ENCODE assay signal across 17 cellular contexts in genomic region chr3:52089691-52090090, GRCh38. TPM values are rescaled to one million over a fixed set of nuclear protein-coding genes. Genes with fewer than 3 reads are reported as not detected.
DNase-seq lines count a peak whose midpoint lies in the region; ATAC-seq, FAIRE-seq and TF ChIP-seq lines count a peak whose summit lies in the region.
"Had no signal": no experiment of that assay in that cellular context is flagged by ENCODE, and none has a peak within 500 bp of the region (broad histone marks: within the 10 kb centered on the region; RNA-seq: fewer than 3 reads in every experiment).

No MANE protein-coding gene starts in this region.

- H3K4me1 ChIP-seq in SK-N-SH (ENCODE audit: control insufficient read depth in 1 of 2, insufficient read depth in 2 of 2, low read depth in 1 of 2, low read length in 1 of 2), result peaks cover 28 to 56% of the 10 kb centered on the region in 2 experiments
- peaks cover 68% of the 10 kb centered on the region for H3K4me1 ChIP-seq in osteoblast (ENCODE audit: insufficient read depth, low read length)
- peaks cover 0 to 12% of the 10 kb centered on the region in 2 donors for H3K4me1 ChIP-seq in uterus

- POLR2A ChIA-PET in SK-N-SH (lab: Yijun Ruan, JAX), result no interaction called here

- no peak for TF ChIP-seq EP300 in SK-N-SH (IDR thresholded peaks at IDR 0.05; ENCODE audit: borderline replicate concordance in 1 of 2, low read depth in 1 of 2, low read length in 1 of 2)

- no peaks in the 10 kb centered on the region for H3K9me2 ChIP-seq in SK-N-SH

- H3K4me3 ChIP-seq in SK-N-SH (ENCODE audit: low read depth in 2 of 2, low read length in 1 of 2) (no peak overlapping the region), osteoblast (ENCODE audit: insufficient read depth, low read length) (no peak overlapping the region), uterus (no peak overlapping the region)

- H3K9ac ChIP-seq in SK-N-SH, result peak overlapping the region; percentile 73; the same call in 1 of the 2 replicates

- H3K27ac ChIP-seq in SK-N-SH (ENCODE audit: low read depth in 2 of 2, low read length in 1 of 2) (peak overlapping the region; percentile 65 to 93; a peak in 3 of 4 replicates), osteoblast (ENCODE audit: low read depth, low read length) (peak overlapping the region; percentile 97), uterus (peak overlapping the region; percentile 75 to 86), caudate nucleus (ENCODE audit: low read depth, low read length) (no peak overlapping the region)
- H3K27ac ChIP-seq: 22Rv1, VCaP had no signal

- H3K4me2 ChIP-seq in SK-N-SH, result peak overlapping the region; percentile 46
- peak overlapping the region; percentile 41 for H3K4me2 ChIP-seq in osteoblast (ENCODE audit: insufficient read depth, low read length)

- DNase-seq in SK-N-SH, result no peak
- peak; percentile 13 for DNase-seq in Right ventricle myocardium superior
- DNase-seq in osteoblast (ENCODE audit: insufficient read length, low spot score, missing footprints), result no peak
- no peak for DNase-seq in uterus
- no peak for DNase-seq in GM19239 (ENCODE audit: insufficient read length, low spot score)
- no peak for DNase-seq in caudate nucleus (lab: John Stamatoyannopoulos, UW)
- no peak for DNase-seq in AG20443 (ENCODE audit: low spot score)
- DNase-seq: activated CD8-positive, alpha-beta memory T cell treated with anti-CD3 and anti-CD28 coated beads, Interleukin-2, amount 50 U/mL, for 4 hours; Calu3; cortex of kidney; NCI-H2029 treated with DMSO at 0.1 percent for 48 hours; NK-92 treated with Interleukin-12 subunit alpha and Interleukin-12 subunit beta, amount 100 ng/mL, for 24 hours; stimulated activated naive CD8-positive, alpha-beta T cell treated with anti-CD3 and anti-CD28 coated beads, Interleukin-15, Interleukin-2, amounts not matched to agents 100 U/mL and 50 U/mL, for 24 hours had no signal

- H3K79me2 ChIP-seq in SK-N-SH (ENCODE audit: insufficient read depth), result no peaks in the 10 kb centered on the region; the same call in 1 of the 2 replicates
- H3K79me2 ChIP-seq in osteoblast (ENCODE audit: insufficient read depth, low read length), result no peaks in the 10 kb centered on the region

- no peak for FAIRE-seq in GM19239 (lab: Jason Lieb, UNC)
- FAIRE-seq: GM18507 had no signal

- intact Hi-C loops in Right ventricle myocardium superior (cut with DNase I) (no loop called here), uterus (cut with DNase I; ENCODE audit: low total_unique reads) (no loop called here)

- no peaks in the 10 kb centered on the region for H3K36me3 ChIP-seq in SK-N-SH (replicated peaks in 1 of 2; ENCODE audit: control insufficient read depth in 1 of 2, insufficient read depth in 2 of 2, low read length in 1 of 2)
- H3K36me3 ChIP-seq in osteoblast (ENCODE audit: insufficient read depth, low read length), result no peaks in the 10 kb centered on the region
- no peaks in the 10 kb centered on the region for H3K36me3 ChIP-seq in uterus

- ATAC-seq in SK-N-SH treated with all-trans-retinoic acid at 6 μM for 48 hours, result no peak; the same call in 2 of the 3 replicates
- no peak for ATAC-seq in Right ventricle myocardium superior (ENCODE audit: poor library complexity)
- ATAC-seq: stimulated activated naive CD8-positive, alpha-beta T cell treated with anti-CD3 and anti-CD28 coated beads, Interleukin-15, Interleukin-2, amounts not matched to agents 100 U/mL and 50 U/mL, for 24 hours had no signal

- TF ChIP-seq CTCF in SK-N-SH (IDR thresholded peaks at IDR 0.05) (no peak), osteoblast (IDR thresholded peaks at IDR 0.05; ENCODE audit: extremely low read depth, low read depth, low read length) (no peak), uterus (IDR thresholded peaks at IDR 0.05) (no peak)

- peaks cover 12% of the 10 kb centered on the region for H3F3A ChIP-seq in SK-N-SH (replicated peaks; ENCODE audit: insufficient read depth)

- H3K9me3 ChIP-seq in SK-N-SH, result no peaks in the 10 kb centered on the region
- H3K9me3 ChIP-seq in osteoblast (ENCODE audit: low read depth, low read length), result no peaks in the 10 kb centered on the region
- H3K9me3 ChIP-seq in uterus, result no peaks in the 10 kb centered on the region

- peak overlapping the region; percentile 53; the same call in 1 of the 2 replicates for H2AFZ ChIP-seq in SK-N-SH (ENCODE audit: low read depth)
- H2AFZ ChIP-seq in osteoblast (ENCODE audit: low read length), result no peak overlapping the region

- TF ChIP-seq POLR2A in uterus (IDR thresholded peaks at IDR 0.05), result no peak

- TF ChIP-seq RAD21 in SK-N-SH (IDR thresholded peaks at IDR 0.05; ENCODE audit: low read length), result no peak

- CTCF ChIA-PET in SK-N-SH (lab: Yijun Ruan, JAX), result no interaction called here

- no peaks in the 10 kb centered on the region for H3K27me3 ChIP-seq in SK-N-SH (ENCODE audit: insufficient read depth)
- no peaks in the 10 kb centered on the region for H3K27me3 ChIP-seq in osteoblast (ENCODE audit: insufficient read depth, low read length)
- H3K27me3 ChIP-seq in uterus, result no peaks in the 10 kb centered on the region

- H4K20me1 ChIP-seq in SK-N-SH (ENCODE audit: insufficient read depth), result no peaks in the 10 kb centered on the region
- no peaks in the 10 kb centered on the region for H4K20me1 ChIP-seq in osteoblast (ENCODE audit: insufficient read depth, low read length)

- WGBS in SK-N-SH (ENCODE audit: low lambda C conversion rate), result 94% methylated on average over 4 of the region's 4 CpGs

TF ChIP-seq in SK-N-SH, 30 proteins besides CTCF, POLR2A, EP300 and RAD21:
- TF ChIP-seq IRF3 (IDR thresholded peaks at IDR 0.05; ENCODE audit: low read depth, low read length), result no peak
- TF ChIP-seq NRF1 (IDR thresholded peaks at IDR 0.05; ENCODE audit: low read depth, low read length), result no peak

TF ChIP-seq in SK-N-SH treated with all-trans-retinoic acid at 6 μM for 48 hours, 23 proteins besides CTCF, POLR2A, EP300 and RAD21 (continues in another document):
- no peak for TF ChIP-seq BACH2 (CRISPR knock-in tag; IDR thresholded peaks at IDR 0.05; ENCODE audit: borderline replicate concordance)
- no peak for TF ChIP-seq TOX (CRISPR knock-in tag; IDR thresholded peaks at IDR 0.05; ENCODE audit: borderline replicate concordance)
- no peak for TF ChIP-seq CSRNP3 (CRISPR knock-in tag; IDR thresholded peaks at IDR 0.05)
- no peak for TF ChIP-seq ARNTL (CRISPR knock-in tag; IDR thresholded peaks at IDR 0.05; ENCODE audit: borderline replicate concordance, low read depth)
- no peak for TF ChIP-seq ZNF70 (CRISPR knock-in tag; IDR thresholded peaks at IDR 0.05)
- no peak for TF ChIP-seq CSDC2 (CRISPR knock-in tag; IDR thresholded peaks at IDR 0.05)
- TF ChIP-seq TCF4 (CRISPR knock-in tag; IDR thresholded peaks at IDR 0.05; ENCODE audit: borderline replicate concordance), result no peak
- no peak for TF ChIP-seq POU6F1 (CRISPR knock-in tag; IDR thresholded peaks at IDR 0.05; ENCODE audit: borderline replicate concordance, low read depth)
- TF ChIP-seq SNAI2 (CRISPR knock-in tag; IDR thresholded peaks at IDR 0.05), result no peak
- no peak for TF ChIP-seq ZNF8 (CRISPR knock-in tag; IDR thresholded peaks at IDR 0.05)
- TF ChIP-seq ISL1 (CRISPR knock-in tag; IDR thresholded peaks at IDR 0.05), result no peak
- TF ChIP-seq ZC3H10 (CRISPR knock-in tag; IDR thresholded peaks at IDR 0.05), result no peak
- no peak for TF ChIP-seq PPARA (CRISPR knock-in tag; IDR thresholded peaks at IDR 0.05; ENCODE audit: borderline replicate concordance)
- no peak for TF ChIP-seq ZFP30 (CRISPR knock-in tag; IDR thresholded peaks at IDR 0.05)
- no peak for TF ChIP-seq ESRRG (CRISPR knock-in tag; IDR thresholded peaks at IDR 0.05)
- no peak for TF ChIP-seq GLIS3 (CRISPR knock-in tag; IDR thresholded peaks at IDR 0.05)

RNA-seq across cellular contexts. Expression of gene DUSP7, which starts 33.3 kb away (rescaled TPM):
- 24.3 and 25.8 TPM in 2 replicates for polyA plus RNA-seq in SK-N-SH (2012; rRNA removed)
- polyA plus RNA-seq in SK-N-SH (2012; cell fraction: cytosol; rRNA removed), result 13.1 and 20.1 TPM in 2 replicates
- 14.4 and 15.6 TPM in 2 replicates for polyA plus RNA-seq in SK-N-SH (2012; cell fraction: nucleus; rRNA removed)
- total RNA-seq in Right ventricle myocardium superior, result 23.2 TPM
- 12.7 and 13.8 TPM in 2 replicates for total RNA-seq in osteoblast
- total RNA-seq in uterus, result 10 to 100 TPM in 3 of 4 donors, 1 to 10 TPM in 1; 5.6 to 39.1 (median 12.3) TPM
